Comparison of ENCODE assay signal across 1 cellular context in the genomic region with DNA sequence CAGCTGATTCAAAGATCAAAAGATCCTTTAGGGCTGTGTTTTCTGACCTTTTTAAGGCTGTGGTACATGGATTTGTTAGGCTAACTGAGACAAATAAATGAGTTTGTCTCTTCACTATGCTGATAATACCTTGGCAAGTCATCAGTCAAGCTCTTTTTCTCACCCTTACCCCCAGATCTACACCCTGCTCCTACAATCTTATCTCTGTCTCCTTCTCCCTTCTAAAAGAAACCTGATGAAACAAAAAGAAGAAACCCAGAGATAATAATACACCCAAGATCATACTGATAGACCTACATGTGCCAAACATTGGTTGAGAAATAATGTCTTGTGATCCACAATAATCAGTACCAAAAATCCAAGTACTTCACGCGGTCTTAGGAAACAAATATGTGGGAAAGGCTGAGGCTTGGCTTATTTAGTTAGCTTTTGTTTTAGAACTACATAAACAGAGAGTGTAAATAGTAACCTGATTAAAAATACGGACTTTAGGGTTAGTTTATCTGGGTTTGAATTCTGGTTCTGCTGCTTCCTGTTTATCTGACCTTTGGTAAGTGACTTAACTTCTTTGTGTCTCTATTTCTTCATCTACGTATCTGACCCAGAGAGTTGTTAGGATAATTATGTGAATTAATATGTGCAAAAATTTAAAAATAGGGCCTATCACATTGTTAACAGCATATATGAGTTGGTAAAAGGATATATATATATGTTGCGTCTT.
A peak's percentile ranks its signal among the peaks of the same experiment; 100 is the strongest.
TF ChIP-seq lines count a peak whose summit lies in the region.

No MANE protein-coding gene starts in this region.

TF ChIP-seq in WTC11, 78 proteins besides CTCF, POLR2A, EP300 and RAD21:
- TF ChIP-seq AFF4 (CRISPR knock-in tag; IDR thresholded peaks at IDR 0.05; ENCODE audit: borderline replicate concordance) (no peak), RORB (CRISPR knock-in tag; IDR thresholded peaks at IDR 0.05) (peak; percentile 63; the same call in 1 of the 2 replicates)
